8 cellular contexts compared by ENCODE assay signal in the genomic region with DNA sequence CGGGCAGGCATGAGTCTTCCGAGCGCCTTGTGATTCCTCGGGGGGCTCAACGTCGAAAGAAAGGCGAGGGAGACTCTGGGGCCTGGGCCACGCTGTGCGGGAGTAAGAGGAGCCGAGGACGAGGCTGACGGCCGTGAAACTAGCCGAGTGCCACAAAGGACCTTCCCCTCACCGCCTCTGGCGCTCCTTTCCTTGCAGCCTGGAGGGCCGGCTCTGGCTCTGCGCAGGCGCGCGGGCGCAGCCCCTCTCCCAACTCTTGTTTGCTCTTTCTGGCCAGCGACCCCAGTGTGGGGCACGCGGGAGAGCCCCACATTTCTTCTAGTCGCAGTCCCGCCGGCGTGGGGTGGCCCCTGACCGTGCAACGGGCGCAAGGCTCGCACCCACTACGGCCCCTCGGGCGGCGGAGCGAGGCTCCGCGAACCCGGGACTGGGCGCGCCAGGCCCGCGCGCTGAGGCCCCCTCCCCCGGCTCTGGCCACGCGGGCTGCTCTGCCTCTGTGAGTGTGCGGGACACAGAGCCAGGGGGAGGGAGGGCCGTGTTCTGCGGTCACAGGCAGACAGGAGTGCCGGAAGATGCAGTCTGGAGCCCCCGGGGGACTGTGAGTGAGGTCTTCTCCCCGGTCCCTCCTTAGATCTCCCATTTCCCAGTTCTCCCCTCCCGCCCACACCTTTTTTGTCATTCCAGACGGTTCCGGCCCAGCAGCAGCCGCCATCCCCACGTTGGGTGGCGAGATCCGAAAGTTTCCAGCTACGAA. TPM values are rescaled to one million over a fixed set of nuclear protein-coding genes. Genes with fewer than 3 reads are reported as not detected.
DNase-seq lines count a peak whose midpoint lies in the region; ATAC-seq and TF ChIP-seq lines count a peak whose summit lies in the region.

No MANE protein-coding gene starts in this region.

- H3K4me3 ChIP-seq in NB4 (ENCODE audit: low read depth, low read length) = peak overlapping the region; percentile 86
- peak overlapping the region; percentile 94 to 98 for H3K4me3 ChIP-seq in ascending aorta
- H3K4me3 ChIP-seq in hepatocyte = peak overlapping the region; percentile 43
- peak overlapping the region; percentile 78 for H3K4me3 ChIP-seq in rectal smooth muscle tissue (ENCODE audit: low read length)

- peaks cover 38% of the 10 kb centered on the region for H3K79me2 ChIP-seq in hepatocyte

- H2AFZ ChIP-seq in hepatocyte = peak overlapping the region; percentile 59

- H3K27me3 ChIP-seq in ascending aorta (no peaks in the 10 kb centered on the region), hepatocyte (no peaks in the 10 kb centered on the region), rectal smooth muscle tissue (ENCODE audit: control insufficient read depth, insufficient read depth, low read length) (no peaks in the 10 kb centered on the region)

- WGBS in hepatocyte (ENCODE audit: low lambda C conversion rate, missing lambda C conversion rate) = under 1% methylated on average over 52 of the region's 63 CpGs

- H3K4me2 ChIP-seq in hepatocyte = peak overlapping the region; percentile 97

- TF ChIP-seq CTCF in NB4 (IDR thresholded peaks at IDR 0.05; ENCODE audit: low read depth, low read length) = no peak
- no peak for TF ChIP-seq CTCF in ascending aorta (IDR thresholded peaks at IDR 0.05)
- TF ChIP-seq CTCF in hepatocyte (IDR thresholded peaks at IDR 0.05; ENCODE audit: poor library complexity) = no peak

- H4K20me1 ChIP-seq in hepatocyte (ENCODE audit: insufficient read depth, poor library complexity, severe bottlenecking) = peaks cover 15% of the 10 kb centered on the region

- peak; percentile 57 for TF ChIP-seq POLR2A in NB4 (IDR thresholded peaks at IDR 0.05; ENCODE audit: extremely low read depth, insufficient read length)

- H3K27me3 Mint-ChIP-seq in T-helper 17 cell = no peaks in the 10 kb centered on the region

- H3K4me1 Mint-ChIP-seq in T-helper 17 cell = peaks cover 31% of the 10 kb centered on the region

- H3K4me1 ChIP-seq in ascending aorta (peaks cover 13 to 14% of the 10 kb centered on the region in 2 donors), hepatocyte (ENCODE audit: insufficient read depth) (peaks cover 3% of the 10 kb centered on the region), rectal smooth muscle tissue (ENCODE audit: control insufficient read depth, insufficient read depth, low read length) (peaks cover 12% of the 10 kb centered on the region)

- peak overlapping the region; percentile 97 for H3K4me3 Mint-ChIP-seq in T-helper 17 cell

- H3K9me3 ChIP-seq in T-helper 17 cell (ENCODE audit: control insufficient read depth, low read length, poor library complexity, severe bottlenecking) (no peaks in the 10 kb centered on the region), ascending aorta (no peaks in the 10 kb centered on the region), hepatocyte (ENCODE audit: low read depth) (no peaks in the 10 kb centered on the region)

- peak overlapping the region; percentile 93 for H3K27ac Mint-ChIP-seq in T-helper 17 cell

- intact Hi-C loops in ascending aorta (cut with DNase I) = loop anchor here (1.0 to 5.0 kb wide), 4 partner anchors 21 to 66 kb away; partner anchors contain the start of genes PHF5A and TEF

- peak; percentile 8 for ATAC-seq in T-helper 17 cell
- ATAC-seq in HG02970 (IDR thresholded peaks at IDR 0.05; ENCODE audit: low FRiP score, unreplicated experiment) = no peak
- no peak for ATAC-seq in HG03432 (IDR thresholded peaks at IDR 0.05; ENCODE audit: unreplicated experiment)

- H3K27ac ChIP-seq in ascending aorta (peak overlapping the region; percentile 99 to 100), hepatocyte (peak overlapping the region; percentile 98), rectal smooth muscle tissue (ENCODE audit: low read depth, low read length) (peak overlapping the region; percentile 99)

- no peaks in the 10 kb centered on the region for H3K9me2 ChIP-seq in hepatocyte (replicated peaks; ENCODE audit: insufficient read depth)

- H3K36me3 ChIP-seq in ascending aorta (peaks cover 6 to 7% of the 10 kb centered on the region in 2 donors), hepatocyte (replicated peaks; ENCODE audit: insufficient read depth, low read depth) (no peaks in the 10 kb centered on the region), rectal smooth muscle tissue (ENCODE audit: control insufficient read depth, insufficient read depth, low read length) (peaks cover 3% of the 10 kb centered on the region)

- peak; percentile 66 for DNase-seq in GDM1 (lab: John Stamatoyannopoulos, UW)
- DNase-seq in NB4 (ENCODE audit: low read depth) = peak; percentile 84
- peak; percentile 31 to 55 (median 47) for DNase-seq in T-helper 17 cell
- peak in 1 of 2 donors; percentile 83 for DNase-seq in ascending aorta (ENCODE audit: low spot score in 2 of 2)
- DNase-seq in hepatocyte (ENCODE audit: low spot score) = peak; percentile 84

- H3K9ac ChIP-seq in rectal smooth muscle tissue (ENCODE audit: low read length) = peak overlapping the region; percentile 89

- H3K36me3 Mint-ChIP-seq in T-helper 17 cell (ENCODE audit: low read depth) = peaks cover 2% of the 10 kb centered on the region

RNA-seq across cellular contexts. Expression of gene TOB2, which starts 1.0 kb away (rescaled TPM):
- 10 to 100 TPM; 30.8 to 44.0 TPM for total RNA-seq in T-helper 17 cell
- total RNA-seq in ascending aorta = 55.8 TPM
- total RNA-seq in hepatocyte = 33.2 and 37.8 TPM in 2 replicates
- 30.8 and 38.5 TPM in 2 replicates for polyA plus RNA-seq in hepatocyte

RNA-seq across cellular contexts. Expression of gene PHF5A, which starts 20.9 kb away (rescaled TPM):
- 10 to 100 TPM; 31.7 to 39.6 TPM for total RNA-seq in T-helper 17 cell
- 4.8 TPM for total RNA-seq in ascending aorta
- total RNA-seq in hepatocyte = 55.2 and 59.9 TPM in 2 replicates
- polyA plus RNA-seq in hepatocyte = 16.8 and 21.9 TPM in 2 replicates

RNA-seq across cellular contexts. Expression of gene ACO2, which starts 21.3 kb away (rescaled TPM):
- total RNA-seq in T-helper 17 cell (10 to 100 TPM; 77.2 to 81.9 TPM), ascending aorta (81.1 TPM), hepatocyte (111 and 129 TPM in 2 replicates)
- polyA plus RNA-seq in hepatocyte = 167 and 196 TPM in 2 replicates

Comparison
In these comparisons a context has a peak if more than half of its experiments do, and no peak if none do; other contexts are left out.
1. H3K4me3 ChIP-seq: peak in every context shown above with its lines; median percentile 96 in ascending aorta; 86 in NB4; 78 in rectal smooth muscle tissue; 43 in hepatocyte.